Comparison of ENCODE assay signal across 8 cellular contexts in genomic region chr6:16741112-16742016, GRCh38. TPM values are rescaled to one million over a fixed set of nuclear protein-coding genes. Genes with fewer than 3 reads are reported as not detected.
DNase-seq lines count a peak whose midpoint lies in the region; ATAC-seq and TF ChIP-seq lines count a peak whose summit lies in the region.

No MANE protein-coding gene starts in this region.

- POLR2A ChIA-PET in Panc1 (lab: Charles Lee) (interaction anchor here (1.2 kb wide), 1 partner anchor 10 kb away, joined by 3 read pairs; no protein-coding TSS in a partner anchor), HEK293T (lab: Yijun Ruan, JAX) (no interaction called here)

- no peaks in the 10 kb centered on the region for H3K9me3 Mint-ChIP-seq in activated T-cell treated with anti-CD3 and anti-CD28 coated beads, Interleukin-2, amount 50 U/mL, for 4 hours
- no peaks in the 10 kb centered on the region for H3K9me3 Mint-ChIP-seq in stimulated activated naive CD8-positive, alpha-beta T cell treated with anti-CD3 and anti-CD28 coated beads, Interleukin-15, Interleukin-2, amounts not matched to agents 100 ng/mL and 50 ng/mL, for 24 hours

- peaks cover 71% of the 10 kb centered on the region for H3K4me1 Mint-ChIP-seq in activated T-cell treated with anti-CD3 and anti-CD28 coated beads, Interleukin-2, amount 50 U/mL, for 4 hours (ENCODE audit: low read depth)
- H3K4me1 Mint-ChIP-seq in stimulated activated naive CD8-positive, alpha-beta T cell treated with anti-CD3 and anti-CD28 coated beads, Interleukin-15, Interleukin-2, amounts not matched to agents 100 ng/mL and 50 ng/mL, for 24 hours (ENCODE audit: low read depth), result peaks cover 67% of the 10 kb centered on the region

- no peak for DNase-seq in activated T-cell treated with anti-CD3 and anti-CD28 coated beads, Interleukin-2, amount 50 U/mL, for 4 hours
- DNase-seq in activated T-cell treated with anti-CD3 and anti-CD28 coated beads for 4 hours (no peak), Panc1 (ENCODE audit: low read depth, low spot score) (no peak), fibroblast of pulmonary artery (ENCODE audit: low read depth) (peak; percentile 91), HEK293T (ENCODE audit: extremely low spot score) (no peak), left colon (no peak), CD1c-positive myeloid dendritic cell (ENCODE audit: extremely low spot score) (no peak)

- peaks cover 55% of the 10 kb centered on the region for H3K36me3 Mint-ChIP-seq in activated T-cell treated with anti-CD3 and anti-CD28 coated beads, Interleukin-2, amount 50 U/mL, for 4 hours (ENCODE audit: insufficient read depth)
- peaks cover 54% of the 10 kb centered on the region for H3K36me3 Mint-ChIP-seq in stimulated activated naive CD8-positive, alpha-beta T cell treated with anti-CD3 and anti-CD28 coated beads, Interleukin-15, Interleukin-2, amounts not matched to agents 100 ng/mL and 50 ng/mL, for 24 hours (ENCODE audit: low read depth)

- no peaks in the 10 kb centered on the region for H3K27me3 ChIP-seq in Panc1 (ENCODE audit: control insufficient read depth, insufficient read depth, low read length)

- no peak overlapping the region for H3K4me3 Mint-ChIP-seq in activated T-cell treated with anti-CD3 and anti-CD28 coated beads, Interleukin-2, amount 50 U/mL, for 4 hours
- H3K4me3 Mint-ChIP-seq in stimulated activated naive CD8-positive, alpha-beta T cell treated with anti-CD3 and anti-CD28 coated beads, Interleukin-15, Interleukin-2, amounts not matched to agents 100 ng/mL and 50 ng/mL, for 24 hours, result no peak overlapping the region

- peak; percentile 92 to 94 for ATAC-seq in activated T-cell treated with anti-CD3 and anti-CD28 coated beads, Interleukin-2, amount 50 U/mL, for 4 hours
- ATAC-seq in Panc1 (peak; percentile 73; the same call in 1 of the 2 replicates), left colon (no peak)

- peaks cover 70% of the 10 kb centered on the region for H3K4me1 ChIP-seq in Panc1 (ENCODE audit: control insufficient read depth, insufficient read depth, low read length)

- TSS peak; percentile 1 for BruUV-seq in Panc1 (replicated peaks; lab: Mats Ljungman, UMichigan)

- TF ChIP-seq CTCF in Panc1 (IDR thresholded peaks at IDR 0.05), result no peak
- no peak for TF ChIP-seq CTCF in fibroblast of pulmonary artery (IDR thresholded peaks at IDR 0.05; ENCODE audit: low read length, missing control alignments)

- in situ Hi-C loops in Panc1 (cut with HindIII; ENCODE audit: low pct_unique_long_range_greater_than_20kb, low sequenced_read_pairs), result no loop called here

- H3K4me3 ChIP-seq in Panc1 (ENCODE audit: low read depth in 2 of 2, low read length in 2 of 2) (no peak overlapping the region), fibroblast of pulmonary artery (replicated peaks; ENCODE audit: low read depth, low read length) (no peak overlapping the region)

- no peaks in the 10 kb centered on the region for H3K9me3 ChIP-seq in Panc1 (ENCODE audit: control insufficient read depth, insufficient read depth, low read depth, low read length)

- intact Hi-C loops in Panc1 (cut with micrococcal nuclease; ENCODE audit: unreplicated experiment) (no loop called here), left colon (cut with DNase I, micrococcal nuclease) (no loop called here)

- peaks cover 5% of the 10 kb centered on the region; the same call in 1 of the 2 replicates for H3K36me3 ChIP-seq in Panc1 (ENCODE audit: control insufficient read depth, insufficient read depth, low read length)

- CTCF ChIA-PET in Panc1 (lab: Charles Lee), result interaction anchor here (0.9 kb wide), 1 partner anchor 22 kb away, joined by 3 read pairs; no protein-coding TSS in a partner anchor
- CTCF ChIA-PET in HEK293T (lab: Yijun Ruan, JAX), result interaction anchor here (0.6 kb wide), 1 partner anchor 32 kb away, joined by 3 read pairs; no protein-coding TSS in a partner anchor

- H3K27ac Mint-ChIP-seq in stimulated activated naive CD8-positive, alpha-beta T cell treated with anti-CD3 and anti-CD28 coated beads, Interleukin-15, Interleukin-2, amounts not matched to agents 100 ng/mL and 50 ng/mL, for 24 hours, result peak overlapping the region; percentile 13

- no peaks in the 10 kb centered on the region for H3K27me3 Mint-ChIP-seq in activated T-cell treated with anti-CD3 and anti-CD28 coated beads, Interleukin-2, amount 50 U/mL, for 4 hours (ENCODE audit: low read depth)
- H3K27me3 Mint-ChIP-seq in stimulated activated naive CD8-positive, alpha-beta T cell treated with anti-CD3 and anti-CD28 coated beads, Interleukin-15, Interleukin-2, amounts not matched to agents 100 ng/mL and 50 ng/mL, for 24 hours, result no peaks in the 10 kb centered on the region

- peak overlapping the region; percentile 80 for H3K27ac ChIP-seq in Panc1 (ENCODE audit: low read length)

TF ChIP-seq in HEK293T, 16 proteins besides CTCF, POLR2A, EP300 and RAD21:
- TF ChIP-seq FOXM1 (IDR thresholded peaks at IDR 0.05; ENCODE audit: borderline replicate concordance), result no peak
- no peak for TF ChIP-seq L3MBTL2 (conservative IDR thresholded peaks at IDR 0.05)
- TF ChIP-seq SP1 (IDR thresholded peaks at IDR 0.05), result no peak
- no peak for TF ChIP-seq SUZ12 (IDR thresholded peaks at IDR 0.05)
- TF ChIP-seq ARNT (IDR thresholded peaks at IDR 0.05), result no peak
- TF ChIP-seq PKNOX1 (IDR thresholded peaks at IDR 0.05), result no peak
- no peak for TF ChIP-seq HDGF (IDR thresholded peaks at IDR 0.05; ENCODE audit: borderline replicate concordance)
- no peak for TF ChIP-seq TARDBP (IDR thresholded peaks at IDR 0.05)
- TF ChIP-seq NFRKB (IDR thresholded peaks at IDR 0.05), result no peak
- TF ChIP-seq FOXK2 (IDR thresholded peaks at IDR 0.05), result no peak
- no peak for TF ChIP-seq BHLHE40 (IDR thresholded peaks at IDR 0.05; ENCODE audit: borderline replicate concordance)
- TF ChIP-seq FOXA1 (IDR thresholded peaks at IDR 0.05), result no peak
- no peak for TF ChIP-seq ZNF384 (IDR thresholded peaks at IDR 0.05)
- no peak for TF ChIP-seq LEF1 (IDR thresholded peaks at IDR 0.05; ENCODE audit: borderline replicate concordance)
- no peak for TF ChIP-seq CTBP1 (IDR thresholded peaks at IDR 0.05; ENCODE audit: borderline replicate concordance)
- no peak for TF ChIP-seq ELF4 (IDR thresholded peaks at IDR 0.05)

RNA-seq across cellular contexts. Expression of gene ATXN1, which starts 19.9 kb away (rescaled TPM):
- total RNA-seq in activated T-cell treated with anti-CD3 and anti-CD28 coated beads, Interleukin-2, amount 50 U/mL, for 4 hours, result 10 to 100 TPM; 39.5 to 63.8 (median 45.1) TPM
- total RNA-seq in Panc1 (2021; ENCODE audit: unreplicated experiment), result 67.1 TPM
- 30.3 TPM for polyA plus RNA-seq in Panc1 (2012; ENCODE audit: insufficient read length)
- 10 to 100 TPM; 26.9 to 55.1 TPM for total RNA-seq in left colon
